In genomic region chr6:122645256-122645655, GRCh38 we compare ENCODE assay signal across 16 cellular contexts. TPM values are rescaled to one million over a fixed set of nuclear protein-coding genes. Genes with fewer than 3 reads are reported as not detected.
"Had no signal": no experiment of that assay in that cellular context is flagged by ENCODE, and none has a peak within 500 bp of the region (broad histone marks: within the 10 kb centered on the region; RNA-seq: fewer than 3 reads in every experiment).

No MANE protein-coding gene starts in this region.

- H3K4me3 Mint-ChIP-seq: activated naive CD8-positive, alpha-beta T cell treated with anti-CD3 and anti-CD28 coated beads, Interleukin-2, amount 50 U/mL, for 24 hours; activated T-helper 1 cell treated with anti-CD3 and anti-CD28 coated beads, Interleukin-12 subunit alpha, Interleukin-12 subunit beta, Interleukin-2, Interleukin-4 antibody, amounts not matched to agents 30 ng/mL and 10 ng/mL and 1 ng/mL, durations not matched to agents 14 hours and 24 hours and 36 hours; neural crest cell; WTC11 had no signal

- H3K4me3 ChIP-seq: cardiac muscle cell, gastrocnemius medialis, ovary, thyroid gland, uterus had no signal

- H3K36me3 Mint-ChIP-seq: WTC11 had no signal

- H3K36me3 ChIP-seq: cardiac muscle cell, gastrocnemius medialis, ovary, thyroid gland, uterus had no signal

- H3K27ac ChIP-seq: cardiac muscle cell, epithelial cell of prostate, gastrocnemius medialis, ovary, thyroid gland, uterus had no signal

- H3K9me3 ChIP-seq: gastrocnemius medialis, ovary, thyroid gland, uterus had no signal

- H3K27me3 ChIP-seq: cardiac muscle cell, gastrocnemius medialis, ovary, thyroid gland, uterus had no signal

- H3K27ac Mint-ChIP-seq: activated naive CD8-positive, alpha-beta T cell treated with anti-CD3 and anti-CD28 coated beads, Interleukin-2, amount 50 U/mL, for 24 hours; activated T-helper 1 cell treated with anti-CD3 and anti-CD28 coated beads, Interleukin-12 subunit alpha, Interleukin-12 subunit beta, Interleukin-2, Interleukin-4 antibody, amounts not matched to agents 30 ng/mL and 10 ng/mL and 1 ng/mL, durations not matched to agents 14 hours and 24 hours and 36 hours; WTC11 had no signal

- ATAC-seq: activated naive CD8-positive, alpha-beta T cell treated with anti-CD3 and anti-CD28 coated beads, Interleukin-2, amount 50 U/mL, for 24 hours; gastrocnemius medialis; WTC11 had no signal

- H3K4me1 ChIP-seq: gastrocnemius medialis, thyroid gland, uterus had no signal

- DNase-seq: activated CD4-positive, alpha-beta T cell treated with anti-CD3 and anti-CD28 coated beads for 48 hours; activated naive CD4-positive, alpha-beta T cell; activated naive CD8-positive, alpha-beta T cell treated with anti-CD3 and anti-CD28 coated beads, Interleukin-2, amount 50 U/mL, for 24 hours; cortex of kidney; effector memory CD4-positive, alpha-beta T cell; gastrocnemius medialis; hippocampal formation; ovary; stimulated activated CD4-positive, alpha-beta T cell treated with anti-CD3 and anti-CD28 coated beads, Interleukin-4, amount 100 ng/mL, for 4 hours; thyroid gland; uterus had no signal

- H3K9me3 Mint-ChIP-seq: activated naive CD8-positive, alpha-beta T cell treated with anti-CD3 and anti-CD28 coated beads, Interleukin-2, amount 50 U/mL, for 24 hours; activated T-helper 1 cell treated with anti-CD3 and anti-CD28 coated beads, Interleukin-12 subunit alpha, Interleukin-12 subunit beta, Interleukin-2, Interleukin-4 antibody, amounts not matched to agents 30 ng/mL and 10 ng/mL and 1 ng/mL, durations not matched to agents 14 hours and 24 hours and 36 hours; WTC11 had no signal

- H3K4me1 Mint-ChIP-seq: activated naive CD8-positive, alpha-beta T cell treated with anti-CD3 and anti-CD28 coated beads, Interleukin-2, amount 50 U/mL, for 24 hours; neural crest cell; WTC11 had no signal

- H3K27me3 Mint-ChIP-seq: activated naive CD8-positive, alpha-beta T cell treated with anti-CD3 and anti-CD28 coated beads, Interleukin-2, amount 50 U/mL, for 24 hours had no signal

RNA-seq across cellular contexts. Expression of gene PKIB, which starts 35.1 kb away (rescaled TPM):
- total RNA-seq: activated T-helper 1 cell treated with anti-CD3 and anti-CD28 coated beads, Interleukin-12 subunit alpha, Interleukin-12 subunit beta, Interleukin-2, Interleukin-4 antibody, amounts not matched to agents 30 ng/mL and 10 ng/mL and 1 ng/mL, durations not matched to agents 14 hours and 24 hours and 36 hours had no signal
